ENCODE assay signal across 8 cellular contexts in genomic region chr12:122825773-122826724, GRCh38. TPM values are rescaled to one million over a fixed set of nuclear protein-coding genes. Genes with fewer than 3 reads are reported as not detected.
DNase-seq lines count a peak whose midpoint lies in the region; ATAC-seq and TF ChIP-seq lines count a peak whose summit lies in the region.

No MANE protein-coding gene starts in this region.

- no peak for TF ChIP-seq CTCF in WTC11 (IDR thresholded peaks at IDR 0.05)
- TF ChIP-seq CTCF in tibial nerve (IDR thresholded peaks at IDR 0.05): no peak

- ATAC-seq in WTC11 (peak; percentile 80), left lobe of liver (peak; percentile 89), GM21619 (IDR thresholded peaks at IDR 0.05; ENCODE audit: unreplicated experiment) (no peak)

- DNase-seq in activated T-cell treated with anti-CD3 and anti-CD28 coated beads, Interleukin-2, amount 50 U/mL, for 24 hours: no peak
- DNase-seq in activated T-cell treated with anti-CD3 and anti-CD28 coated beads for 4 hours (no peak), WTC11 (ENCODE audit: low spot score) (no peak), left lobe of liver (ENCODE audit: low spot score) (no peak), tibial nerve (ENCODE audit: low spot score in 2 of 2) (no peak), foreskin melanocyte (no peak)
- no peak for DNase-seq in central memory CD4-positive, alpha-beta T cell

- H3K36me3 ChIP-seq in tibial nerve: no peaks in the 10 kb centered on the region

- H3K36me3 Mint-ChIP-seq in activated T-cell treated with anti-CD3 and anti-CD28 coated beads, Interleukin-2, amount 50 U/mL, for 24 hours (ENCODE audit: low read depth): no peaks in the 10 kb centered on the region
- H3K36me3 Mint-ChIP-seq in WTC11: no peaks in the 10 kb centered on the region

- WGBS in tibial nerve, 2 donors: 23 to 31% methylated on average over 22 of the region's 22 CpGs

- no peaks in the 10 kb centered on the region for H3K27me3 ChIP-seq in tibial nerve

- peak overlapping the region; percentile 35 for H3K4me3 Mint-ChIP-seq in activated T-cell treated with anti-CD3 and anti-CD28 coated beads, Interleukin-2, amount 50 U/mL, for 24 hours
- H3K4me3 Mint-ChIP-seq in WTC11: peak overlapping the region; percentile 55

- no peak for TF ChIP-seq EP300 in tibial nerve (IDR thresholded peaks at IDR 0.05)

- no peak overlapping the region for H3K27ac ChIP-seq in tibial nerve

- POLR2A ChIA-PET in WTC11 (lab: Charles Lee): interaction anchor here (0.7 to 0.8 kb wide), 3 partner anchors 289 to 1352 kb away, joined by 5 to 6 read pairs (median 6); no protein-coding TSS in a partner anchor

- peaks cover 4% of the 10 kb centered on the region for H3K4me1 Mint-ChIP-seq in activated T-cell treated with anti-CD3 and anti-CD28 coated beads, Interleukin-2, amount 50 U/mL, for 24 hours (ENCODE audit: low read depth)
- peaks cover 13% of the 10 kb centered on the region for H3K4me1 Mint-ChIP-seq in WTC11

- H3K4me3 ChIP-seq in tibial nerve: peak overlapping the region in 3 of 4 donors; percentile 9 to 38 (median 32)

- no peaks in the 10 kb centered on the region for H3K9me3 Mint-ChIP-seq in activated T-cell treated with anti-CD3 and anti-CD28 coated beads, Interleukin-2, amount 50 U/mL, for 24 hours
- no peaks in the 10 kb centered on the region for H3K9me3 Mint-ChIP-seq in WTC11

- TF ChIP-seq POLR2A in tibial nerve (IDR thresholded peaks at IDR 0.05): no peak

- peaks cover 2% of the 10 kb centered on the region for H3K27me3 Mint-ChIP-seq in activated T-cell treated with anti-CD3 and anti-CD28 coated beads, Interleukin-2, amount 50 U/mL, for 24 hours
- H3K27me3 Mint-ChIP-seq in WTC11 (ENCODE audit: low read depth): peaks cover 23% of the 10 kb centered on the region

- H3K9me3 ChIP-seq in tibial nerve: no peaks in the 10 kb centered on the region

- CTCF ChIA-PET in WTC11 (lab: Charles Lee): interaction anchor here (0.7 to 2.4 kb wide), 2 partner anchors 32 to 253 kb away, joined by 3 to 11 read pairs; no protein-coding TSS in a partner anchor

- peaks cover 0 to 14% (median 1%) of the 10 kb centered on the region in 4 donors for H3K4me1 ChIP-seq in tibial nerve

- no peak overlapping the region for H3K27ac Mint-ChIP-seq in activated T-cell treated with anti-CD3 and anti-CD28 coated beads, Interleukin-2, amount 50 U/mL, for 24 hours
- no peak overlapping the region for H3K27ac Mint-ChIP-seq in WTC11

TF ChIP-seq in WTC11, 78 proteins besides CTCF, POLR2A, EP300 and RAD21:
- TF ChIP-seq CDX4 (CRISPR knock-in tag; IDR thresholded peaks at IDR 0.05; ENCODE audit: borderline replicate concordance): no peak
- no peak for TF ChIP-seq TEAD4 (CRISPR knock-in tag; IDR thresholded peaks at IDR 0.05)
- TF ChIP-seq ZNF532 (CRISPR knock-in tag; IDR thresholded peaks at IDR 0.05; ENCODE audit: borderline replicate concordance): no peak
- TF ChIP-seq MLX (CRISPR knock-in tag; IDR thresholded peaks at IDR 0.05): no peak

RNA-seq across cellular contexts. Expression of gene HIP1R, which starts 9.2 kb away (rescaled TPM):
- total RNA-seq in WTC11 (2021) (22.8 to 45.2 TPM (median 26.8 TPM) in 3 replicates), left lobe of liver (35.2 TPM), tibial nerve (10 to 100 TPM; 10.3 to 22.5 (median 16.9) TPM)

RNA-seq across cellular contexts. Expression of gene CCDC62, which starts 51.7 kb away (rescaled TPM):
- 0.33 to 0.78 TPM (median 0.34 TPM) in 3 replicates for total RNA-seq in WTC11 (2021)
- 0.23 TPM for total RNA-seq in left lobe of liver
- total RNA-seq in tibial nerve: 1 to 10 TPM in 2 of 4 donors, under 1 TPM in 2; 0.78 to 1.5 (median 1.2) TPM
